14 cellular contexts compared by ENCODE assay signal in genomic region chr7:143229054-143229790, GRCh38. TPM values are rescaled to one million over a fixed set of nuclear protein-coding genes. Genes with fewer than 3 reads are reported as not detected.
DNase-seq lines count a peak whose midpoint lies in the region; ATAC-seq and TF ChIP-seq lines count a peak whose summit lies in the region.
"Had no signal": no experiment of that assay in that cellular context is flagged by ENCODE, and none has a peak within 500 bp of the region (broad histone marks: within the 10 kb centered on the region; RNA-seq: fewer than 3 reads in every experiment).

No MANE protein-coding gene starts in this region.

- H4K20me1 ChIP-seq in osteoblast (ENCODE audit: insufficient read depth, low read length) = no peaks in the 10 kb centered on the region

- no peak for TF ChIP-seq CTCF in osteoblast (IDR thresholded peaks at IDR 0.05; ENCODE audit: extremely low read depth, low read depth, low read length)

- ATAC-seq in HG03135 (IDR thresholded peaks at IDR 0.05; ENCODE audit: unreplicated experiment) = no peak
- no peak for ATAC-seq in GM21360 (IDR thresholded peaks at IDR 0.05; ENCODE audit: unreplicated experiment)

- H3K27ac ChIP-seq in osteoblast (ENCODE audit: low read depth, low read length) = no peak overlapping the region
- H3K27ac ChIP-seq: 22Rv1, KMS-11, VCaP had no signal

- no peaks in the 10 kb centered on the region for H3K9me3 ChIP-seq in osteoblast (ENCODE audit: low read depth, low read length)

- DNase-seq in DMS153 (lab: John Stamatoyannopoulos, UW) (peak; percentile 28), DMS153 treated with DMSO at 0.1 percent for 48 hours (lab: John Stamatoyannopoulos, UW; ENCODE audit: unreplicated experiment) (no peak), amniotic epithelial cell (ENCODE audit: low read depth) (peak; percentile 35), osteoblast (ENCODE audit: insufficient read length, low spot score, missing footprints) (no peak)
- DNase-seq: activated T-cell treated with anti-CD3 and anti-CD28 coated beads for 4 hours, dermis blood vessel endothelial cell, foreskin melanocyte, NCI-H446 treated with DMSO at 0.1 percent for 48 hours had no signal

- H3K36me3 ChIP-seq in osteoblast (ENCODE audit: insufficient read depth, low read length) = no peaks in the 10 kb centered on the region

- peaks cover 6% of the 10 kb centered on the region for H3K27me3 ChIP-seq in osteoblast (ENCODE audit: insufficient read depth, low read length)

- H2AFZ ChIP-seq in osteoblast (ENCODE audit: low read length) = peak overlapping the region; percentile 20

- peak overlapping the region; percentile 35 for H3K4me2 ChIP-seq in osteoblast (ENCODE audit: insufficient read depth, low read length)
- H3K4me2 ChIP-seq: KMS-11 had no signal

- H3K4me3 ChIP-seq in osteoblast (ENCODE audit: insufficient read depth, low read length) = no peak overlapping the region

- peaks cover 4% of the 10 kb centered on the region for H3K4me1 ChIP-seq in osteoblast (ENCODE audit: insufficient read depth, low read length)

- H3K79me2 ChIP-seq in osteoblast (ENCODE audit: insufficient read depth, low read length) = no peaks in the 10 kb centered on the region

RNA-seq across cellular contexts. Expression of gene TAS2R40, which starts 7.4 kb away (rescaled TPM):
- not detected in 2 replicates for total RNA-seq in osteoblast
- total RNA-seq: dermis blood vessel endothelial cell, lung microvascular endothelial cell had no signal

RNA-seq across cellular contexts. Expression of gene GSTK1, which starts 34.0 kb away (rescaled TPM):
- total RNA-seq in osteoblast = 91.3 and 99.9 TPM in 2 replicates

RNA-seq across cellular contexts. Expression of gene TAS2R39, which starts 46.0 kb away (rescaled TPM):
- total RNA-seq in osteoblast = not detected in 2 replicates
- total RNA-seq: dermis blood vessel endothelial cell, lung microvascular endothelial cell had no signal

RNA-seq across cellular contexts. Expression of gene TMEM139, which starts 55.5 kb away (rescaled TPM):
- total RNA-seq in osteoblast = not detected in 2 replicates
- total RNA-seq: lung microvascular endothelial cell had no signal

RNA-seq across cellular contexts. Expression of gene CASP2, which starts 58.9 kb away (rescaled TPM):
- total RNA-seq in osteoblast = 7.6 and 10.9 TPM in 2 replicates

Comparison
In these comparisons a context has a peak if more than half of its experiments do, and no peak if none do; other contexts are left out.
1. DNase-seq: peak in DMS153 (single experiment) and amniotic epithelial cell (single experiment); none in DMS153 treated with DMSO at 0.1 percent for 48 hours (single experiment) and osteoblast (single experiment).